ENCODE assay signal across 19 cellular contexts in the genomic region with DNA sequence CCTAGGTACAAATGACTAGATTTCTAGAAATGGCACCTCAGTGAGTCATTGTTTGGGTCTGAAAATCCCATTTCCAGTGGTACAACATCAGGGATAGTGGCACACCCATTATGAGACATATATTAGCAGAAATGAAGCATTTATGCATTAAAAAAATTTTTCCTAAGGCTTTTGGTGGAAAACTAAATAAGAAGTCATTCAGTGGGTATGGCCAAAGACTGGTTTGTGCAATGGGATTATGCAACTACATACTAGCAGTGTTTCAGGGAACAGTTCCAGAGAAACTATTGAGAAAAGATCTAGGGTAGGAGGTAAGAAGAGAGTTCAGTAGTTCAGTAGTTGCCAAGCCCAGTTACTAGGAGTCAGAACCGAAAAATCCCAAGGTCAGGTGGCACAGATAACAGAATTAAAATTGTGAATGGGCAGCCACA.
DNase-seq lines count a peak whose midpoint lies in the region; ATAC-seq and TF ChIP-seq lines count a peak whose summit lies in the region.
"Had no signal": no experiment of that assay in that cellular context is flagged by ENCODE, and none has a peak within 500 bp of the region (broad histone marks: within the 10 kb centered on the region; RNA-seq: fewer than 3 reads in every experiment).

No MANE protein-coding gene starts in this region.

- no peaks in the 10 kb centered on the region for H3K27me3 ChIP-seq in adrenal gland
- H3K27me3 ChIP-seq: BLaER1, gastrocnemius medialis had no signal

- no peaks in the 10 kb centered on the region for H3K4me1 ChIP-seq in adrenal gland (replicated peaks in 1 of 2)
- H3K4me1 ChIP-seq: BLaER1, gastrocnemius medialis, prostate gland had no signal

- H3K4me1 Mint-ChIP-seq in stimulated activated effector memory CD8-positive, alpha-beta T cell treated with anti-CD3 and anti-CD28 coated beads, Interleukin-12 subunit alpha, Interleukin-12 subunit beta, amount 100 ng/mL, for 72 hours = no peaks in the 10 kb centered on the region
- H3K4me1 Mint-ChIP-seq: activated CD4-positive, alpha-beta T cell treated with anti-CD3 and anti-CD28 coated beads, Interleukin-2, amount 10 ng/mL, durations not matched to agents 24 days and 14 days had no signal

- no peak for TF ChIP-seq CTCF in AG09309 (IDR thresholded peaks at IDR 0.05; ENCODE audit: control insufficient read depth, insufficient read depth, low read depth, low read length, missing control alignments)
- TF ChIP-seq CTCF in adrenal gland (IDR thresholded peaks at IDR 0.05) = no peak

- intact Hi-C loops in adrenal gland (cut with DNase I) = no loop called here
- intact Hi-C loops in left cardiac atrium (cut with DNase I) = no loop called here

- no peak overlapping the region for H3K27ac ChIP-seq in adrenal gland
- H3K27ac ChIP-seq: BLaER1, gastrocnemius medialis, prostate gland had no signal

- no peaks in the 10 kb centered on the region for H3K36me3 ChIP-seq in adrenal gland (replicated peaks in 1 of 2)
- H3K36me3 ChIP-seq: BLaER1, gastrocnemius medialis, prostate gland had no signal

- 27 to 39% (median 32%) methylated on average over 1 of the region's 1 CpG for WGBS in adrenal gland, 4 donors

- H3K4me3 ChIP-seq in AG09309 (ENCODE audit: control insufficient read depth, low read depth, low read length) = no peak overlapping the region
- H3K4me3 ChIP-seq in adrenal gland = no peak overlapping the region
- H3K4me3 ChIP-seq: BLaER1, gastrocnemius medialis, prostate gland had no signal

- no peak overlapping the region for H3K4me3 Mint-ChIP-seq in stimulated activated effector memory CD8-positive, alpha-beta T cell treated with anti-CD3 and anti-CD28 coated beads, Interleukin-12 subunit alpha, Interleukin-12 subunit beta, amount 100 ng/mL, for 72 hours
- H3K4me3 Mint-ChIP-seq: activated CD4-positive, alpha-beta T cell treated with anti-CD3 and anti-CD28 coated beads, Interleukin-2, amount 10 ng/mL, durations not matched to agents 24 days and 14 days; T-helper 2 cell treated with Interferon-gamma antibody and Interleukin-4, amounts not matched to agents 5 μg/mL and 100 μg/mL, for 36 hours had no signal

- TF ChIP-seq POLR2A in adrenal gland (IDR thresholded peaks at IDR 0.05) = no peak

- no peak overlapping the region for H3K27ac Mint-ChIP-seq in stimulated activated effector memory CD8-positive, alpha-beta T cell treated with anti-CD3 and anti-CD28 coated beads, Interleukin-12 subunit alpha, Interleukin-12 subunit beta, amount 100 ng/mL, for 72 hours
- H3K27ac Mint-ChIP-seq: activated CD4-positive, alpha-beta T cell treated with anti-CD3 and anti-CD28 coated beads, Interleukin-2, amount 10 ng/mL, durations not matched to agents 24 days and 14 days; T-helper 2 cell treated with Interferon-gamma antibody and Interleukin-4, amounts not matched to agents 5 μg/mL and 100 μg/mL, for 36 hours had no signal

- peaks cover 6% of the 10 kb centered on the region for H3K9me3 Mint-ChIP-seq in stimulated activated effector memory CD8-positive, alpha-beta T cell treated with anti-CD3 and anti-CD28 coated beads, Interleukin-12 subunit alpha, Interleukin-12 subunit beta, amount 100 ng/mL, for 72 hours
- H3K9me3 Mint-ChIP-seq: T-helper 2 cell treated with Interferon-gamma antibody and Interleukin-4, amounts not matched to agents 5 μg/mL and 100 μg/mL, for 36 hours had no signal

- H3K9me3 ChIP-seq in adrenal gland (replicated peaks in 1 of 3) = peaks cover 0 to 6% (median 0%) of the 10 kb centered on the region in 3 donors
- H3K9me3 ChIP-seq: BLaER1, gastrocnemius medialis, prostate gland had no signal

- DNase-seq in AG09309 (ENCODE audit: low read depth) (peak; percentile 83), HT1080 (ENCODE audit: low read depth) (peak; percentile 40), adrenal gland (peak in 4 of 7 donors; percentile 25 to 59 (median 34)), left cardiac atrium (no peak), AG08396 (ENCODE audit: low spot score) (no peak), hippocampal formation (lab: John Stamatoyannopoulos, UW) (no peak)
- DNase-seq in stimulated activated effector memory CD8-positive, alpha-beta T cell treated with anti-CD3 and anti-CD28 coated beads, Interleukin-12 subunit alpha, Interleukin-12 subunit beta, amount 100 ng/mL, for 72 hours (ENCODE audit: low spot score in 2 of 2) = no peak
- DNase-seq: activated CD4-positive, alpha-beta T cell treated with anti-CD3 and anti-CD28 coated beads, Interleukin-2, amount 10 ng/mL, durations not matched to agents 24 days and 14 days; activated T-cell treated with anti-CD3 and anti-CD28 coated beads, Interleukin-2, amount 50 U/mL, for 48 hours; DMS79; gastrocnemius medialis; NCI-H1092; NCI-H345; trophoblast cell had no signal

- no peaks in the 10 kb centered on the region for H3K36me3 Mint-ChIP-seq in stimulated activated effector memory CD8-positive, alpha-beta T cell treated with anti-CD3 and anti-CD28 coated beads, Interleukin-12 subunit alpha, Interleukin-12 subunit beta, amount 100 ng/mL, for 72 hours

- ATAC-seq in left cardiac atrium (peak; percentile 92 to 97), GM21576 (IDR thresholded peaks at IDR 0.05; ENCODE audit: unreplicated experiment) (no peak)
- ATAC-seq in stimulated activated effector memory CD8-positive, alpha-beta T cell treated with anti-CD3 and anti-CD28 coated beads, Interleukin-12 subunit alpha, Interleukin-12 subunit beta, amount 100 ng/mL, for 72 hours = no peak
- ATAC-seq: gastrocnemius medialis, Panc1 had no signal

Comparison
In these comparisons a context has a peak if more than half of its experiments do, and no peak if none do; other contexts are left out.
1. DNase-seq: peak in AG09309 (single experiment), HT1080 (single experiment) and adrenal gland (4 of 7); none in left cardiac atrium (single experiment), AG08396 (single experiment), stimulated activated effector memory CD8-positive, alpha-beta T cell treated with anti-CD3 and anti-CD28 coated beads, Interleukin-12 subunit alpha, Interleukin-12 subunit beta, amount 100 ng/mL, for 72 hours (0 of 2) and hippocampal formation (0 of 2).
2. ATAC-seq: peak in left cardiac atrium (2 of 2); none in GM21576 (single experiment) and stimulated activated effector memory CD8-positive, alpha-beta T cell treated with anti-CD3 and anti-CD28 coated beads, Interleukin-12 subunit alpha, Interleukin-12 subunit beta, amount 100 ng/mL, for 72 hours (single experiment).